In the genomic region with DNA sequence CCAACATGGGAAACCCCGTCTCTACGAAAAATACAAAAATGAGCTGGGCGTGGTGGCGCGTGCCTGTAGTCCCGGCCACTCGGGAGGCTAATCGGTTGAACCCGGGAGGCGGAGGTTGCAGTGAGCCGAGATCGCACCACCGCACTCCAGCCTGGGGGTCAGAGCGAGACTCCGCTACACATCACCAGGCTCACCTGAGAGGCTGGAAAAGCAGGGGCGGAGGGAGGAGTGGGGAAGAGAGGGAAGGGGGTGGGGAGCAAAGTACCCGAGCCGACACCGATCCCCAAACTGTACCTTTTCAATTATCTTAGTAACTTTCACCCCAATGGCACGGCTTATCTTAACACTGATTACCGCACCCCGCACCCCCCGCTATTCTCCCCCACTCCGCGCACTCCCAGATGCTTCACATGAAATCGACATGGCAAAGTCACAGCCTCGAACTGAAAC, we compare ENCODE assay signal across 9 cellular contexts. TPM values are rescaled to one million over a fixed set of nuclear protein-coding genes. Genes with fewer than 3 reads are reported as not detected.
A peak's percentile ranks its signal among the peaks of the same experiment; 100 is the strongest.
DNase-seq lines count a peak whose midpoint lies in the region; ATAC-seq and TF ChIP-seq lines count a peak whose summit lies in the region.
"Had no signal": no experiment of that assay in that cellular context is flagged by ENCODE, and none has a peak within 500 bp of the region (broad histone marks: within the 10 kb centered on the region; RNA-seq: fewer than 3 reads in every experiment).

No MANE protein-coding gene starts in this region.

- H3K4me1 ChIP-seq in ES-I3 (ENCODE audit: insufficient read depth, low read length) = no peaks in the 10 kb centered on the region

- no peak for DNase-seq in SK-N-MC (ENCODE audit: low read depth, low spot score)
- DNase-seq in fibroblast of villous mesenchyme (ENCODE audit: low read depth) = no peak
- peak; percentile 64 for DNase-seq in posterior vena cava (ENCODE audit: low spot score)
- DNase-seq in stimulated activated CD8-positive, alpha-beta memory T cell treated with anti-CD3 and anti-CD28 coated beads, Interleukin-4, amount 100 ng/mL, for 48 hours = no peak
- DNase-seq in HuH-7.5 (ENCODE audit: low spot score) = no peak
- no peak for DNase-seq in stimulated activated CD4-positive, alpha-beta T cell treated with anti-CD3 and anti-CD28 coated beads, Interleukin-12 subunit alpha, Interleukin-12 subunit beta, amount 100 ng/mL, for 4 hours
- DNase-seq: SIG-M5 had no signal

- intact Hi-C loops in posterior vena cava (cut with DNase I) = loop anchor here (2.0 to 10.0 kb wide), 2 partner anchors 62 to 284 kb away; no protein-coding TSS in a partner anchor

- H3K27ac ChIP-seq in SK-N-MC = no peak overlapping the region

- H3K36me3 ChIP-seq in ES-I3 (ENCODE audit: insufficient read depth, low read length) = no peaks in the 10 kb centered on the region
- H3K36me3 ChIP-seq in SK-N-MC (ENCODE audit: insufficient read depth, low read length) = no peaks in the 10 kb centered on the region

- ATAC-seq in GM18502 (IDR thresholded peaks at IDR 0.05; ENCODE audit: poor library complexity, unreplicated experiment) = no peak

- no peaks in the 10 kb centered on the region for H3K9me3 ChIP-seq in ES-I3 (ENCODE audit: control insufficient read depth, insufficient read depth, low read length)
- no peaks in the 10 kb centered on the region for H3K9me3 ChIP-seq in SK-N-MC (ENCODE audit: low read depth, low read length)

- H3K9ac ChIP-seq in ES-I3 (ENCODE audit: low read depth, low read length) (peak overlapping the region; percentile 41; the same call in 1 of the 2 replicates), SK-N-MC (ENCODE audit: insufficient read length) (no peak overlapping the region)

- TF ChIP-seq CTCF in fibroblast of villous mesenchyme (IDR thresholded peaks at IDR 0.05; ENCODE audit: insufficient read depth, low read depth, low read length) = no peak

- peak overlapping the region; percentile 73 for H3K4me3 ChIP-seq in SK-N-MC
- peak overlapping the region; percentile 58 for H3K4me3 ChIP-seq in fibroblast of villous mesenchyme (ENCODE audit: low read depth, low read length)

RNA-seq across cellular contexts. Expression of gene SYNM, which starts 46.4 kb away (rescaled TPM):
- total RNA-seq in fibroblast of villous mesenchyme (5.6 and 8.4 TPM in 2 replicates), posterior vena cava (100 to 1,000 TPM; 447 to 863 TPM)

RNA-seq across cellular contexts. Expression of gene PGPEP1L, which starts 50.9 kb away (rescaled TPM):
- 0.32 TPM in 1 of 2 replicates, not detected in the other for total RNA-seq in fibroblast of villous mesenchyme
- 1 to 10 TPM in 1 of 2 donors, under 1 TPM in 1; 0.29 to 1.7 TPM for total RNA-seq in posterior vena cava

Comparison
In these comparisons a context has a peak if more than half of its experiments do, and no peak if none do; other contexts are left out.
1. RNA of gene SYNM, which starts 46.4 kb away (total RNA-seq): 447 to 863 TPM in posterior vena cava; 5.6 to 8.4 TPM in fibroblast of villous mesenchyme; every median in the first group is over 10 times any median in the second.